In genomic region chr10:87927091-87927490, GRCh38 we compare ENCODE assay signal across 16 cellular contexts.
A peak's percentile ranks its signal among the peaks of the same experiment; 100 is the strongest.
DNase-seq lines count a peak whose midpoint lies in the region; ATAC-seq and TF ChIP-seq lines count a peak whose summit lies in the region.
"Had no signal": no experiment of that assay in that cellular context is flagged by ENCODE, and none has a peak within 500 bp of the region (broad histone marks: within the 10 kb centered on the region; RNA-seq: fewer than 3 reads in every experiment).

No MANE protein-coding gene starts in this region.

- DNase-seq in EL (peak; percentile 65), Panc1 (ENCODE audit: low read depth, low spot score) (no peak), endothelial cell (ENCODE audit: low spot score) (no peak), progenitor cell of endocrine pancreas (ENCODE audit: low spot score, unreplicated experiment) (no peak), amygdala (lab: John Stamatoyannopoulos, UW) (no peak), germinal center (ENCODE audit: low spot score) (no peak), lower leg skin (ENCODE audit: low spot score in 2 of 2) (no peak)
- DNase-seq: CD4-positive, alpha-beta memory T cell; glutamatergic neuron; NCI-H2107; NK-92 treated with Interleukin-12 subunit alpha and Interleukin-12 subunit beta, amount 100 ng/mL, for 24 hours; retina had no signal

- no peak for TF ChIP-seq POLR2A in lower leg skin (IDR thresholded peaks at IDR 0.05)

- TF ChIP-seq CTCF in Panc1 (IDR thresholded peaks at IDR 0.05) (no peak), endothelial cell (IDR thresholded peaks at IDR 0.05; ENCODE audit: unreplicated experiment) (no peak), progenitor cell of endocrine pancreas (IDR thresholded peaks at IDR 0.05; ENCODE audit: unreplicated experiment) (no peak), lower leg skin (IDR thresholded peaks at IDR 0.05) (no peak)

- H3K36me3 ChIP-seq in Panc1 (ENCODE audit: control insufficient read depth, insufficient read depth, low read length), result 0 out of 2 replicates have a peak, but pooled peaks cover 4% of the 10 kb centered on the region

- H3K9me3 ChIP-seq in Panc1 (ENCODE audit: control insufficient read depth, insufficient read depth, low read depth, low read length), result no peaks in the 10 kb centered on the region
- H3K9me3 ChIP-seq: tibial nerve had no signal

- H3K4me1 ChIP-seq in Panc1 (ENCODE audit: control insufficient read depth, insufficient read depth, low read length), result peaks cover 4% of the 10 kb centered on the region; the same call in 1 of the 2 replicates

- in situ Hi-C loops in Panc1 (cut with HindIII; ENCODE audit: low pct_unique_long_range_greater_than_20kb, low sequenced_read_pairs), result no loop called here

- no peak overlapping the region for H3K4me3 ChIP-seq in Panc1 (ENCODE audit: low read depth in 2 of 2, low read length in 2 of 2)
- H3K4me3 ChIP-seq in lower leg skin (ENCODE audit: low read depth, poor library complexity, severe bottlenecking), result no peak overlapping the region
- H3K4me3 ChIP-seq: tibial nerve had no signal

- POLR2A ChIA-PET in Panc1 (lab: Charles Lee), result no interaction called here

- no peak overlapping the region for H3K27ac ChIP-seq in Panc1 (ENCODE audit: low read length)
- H3K27ac ChIP-seq: HL-60, tibial nerve, VCaP had no signal

- H3K4me3 Mint-ChIP-seq in endothelial cell (ENCODE audit: unreplicated experiment), result no peak overlapping the region
- no peak overlapping the region for H3K4me3 Mint-ChIP-seq in progenitor cell of endocrine pancreas (ENCODE audit: low read depth)

- intact Hi-C loops in Panc1 (cut with micrococcal nuclease; ENCODE audit: unreplicated experiment), result no loop called here
- intact Hi-C loops in lower leg skin (cut with DNase I; ENCODE audit: low total_unique reads), result no loop called here

- BruUV-seq in Panc1 (replicated peaks; lab: Mats Ljungman, UMichigan), result TSS peak; percentile 4

- WGBS in lower leg skin, 2 donors, result 68 to 91% methylated on average over 2 of the region's 2 CpGs

- H3K27me3 ChIP-seq in Panc1 (ENCODE audit: control insufficient read depth, insufficient read depth, low read length), result no peaks in the 10 kb centered on the region
- H3K27me3 ChIP-seq: tibial nerve had no signal

- H3K36me3 Mint-ChIP-seq in endothelial cell (ENCODE audit: low read depth, unreplicated experiment), result peaks cover 4% of the 10 kb centered on the region
- H3K36me3 Mint-ChIP-seq in progenitor cell of endocrine pancreas (ENCODE audit: insufficient read depth), result peaks cover 26% of the 10 kb centered on the region

- H3K9me3 Mint-ChIP-seq in endothelial cell (ENCODE audit: unreplicated experiment), result no peaks in the 10 kb centered on the region
- no peaks in the 10 kb centered on the region for H3K9me3 Mint-ChIP-seq in progenitor cell of endocrine pancreas (ENCODE audit: low read depth)

- ATAC-seq in Panc1 (no peak), HG03432 (IDR thresholded peaks at IDR 0.05; ENCODE audit: unreplicated experiment) (no peak)

- H3K4me1 Mint-ChIP-seq in endothelial cell (ENCODE audit: unreplicated experiment) (peaks cover 53% of the 10 kb centered on the region), progenitor cell of endocrine pancreas (ENCODE audit: low read depth) (peaks cover 15% of the 10 kb centered on the region)

- CTCF ChIA-PET in Panc1 (lab: Charles Lee), result no interaction called here

- peaks cover 3% of the 10 kb centered on the region for H3K27me3 Mint-ChIP-seq in endothelial cell (ENCODE audit: unreplicated experiment)
- no peaks in the 10 kb centered on the region for H3K27me3 Mint-ChIP-seq in progenitor cell of endocrine pancreas
- H3K27me3 Mint-ChIP-seq: CD4-positive, alpha-beta memory T cell had no signal

- H3K27ac Mint-ChIP-seq in endothelial cell (ENCODE audit: unreplicated experiment), result peak overlapping the region; percentile 83
- H3K27ac Mint-ChIP-seq in progenitor cell of endocrine pancreas, result peak overlapping the region; percentile 15
